ENCODE assay signal across 8 cellular contexts in genomic region chr17:78381601-78382168, GRCh38. TPM values are rescaled to one million over a fixed set of nuclear protein-coding genes. Genes with fewer than 3 reads are reported as not detected.
DNase-seq lines count a peak whose midpoint lies in the region; ATAC-seq lines count a peak whose summit lies in the region.

No MANE protein-coding gene starts in this region.

- H3K27ac Mint-ChIP-seq in activated CD4-positive, alpha-beta memory T cell treated with anti-CD3 and anti-CD28 coated beads for 36 hours, result peak overlapping the region; percentile 99

- POLR2A ChIA-PET in activated CD4-positive, alpha-beta memory T cell treated with anti-CD3 and anti-CD28 coated beads for 36 hours (lab: Charles Lee), result interaction anchor here (0.6 to 2.5 kb wide), 12 partner anchors 8 to 1882 kb away, joined by 3 to 11 read pairs (median 3); no protein-coding TSS in a partner anchor

- intact Hi-C loops in activated CD4-positive, alpha-beta memory T cell treated with anti-CD3 and anti-CD28 coated beads for 36 hours (cut with micrococcal nuclease), result loop anchor here (1.0 to 5.0 kb wide), 2 partner anchors 21 to 426 kb away; partner anchors contain the start of gene SOCS3
- intact Hi-C loops in left ventricle myocardium superior (cut with micrococcal nuclease), result loop anchor here (5.0 kb wide), 1 partner anchor 36 kb away; no protein-coding TSS in a partner anchor

- DNase-seq in activated naive CD4-positive, alpha-beta T cell treated with Interleukin-2 at 50 U/mL for 16 hours, result peak; percentile 70
- DNase-seq in activated naive CD4-positive, alpha-beta T cell (lab: John Stamatoyannopoulos, UW), result no peak
- DNase-seq in activated CD4-positive, alpha-beta memory T cell treated with anti-CD3 and anti-CD28 coated beads for 36 hours, result peak; percentile 80
- no peak for DNase-seq in left ventricle myocardium superior
- DNase-seq in stimulated activated naive CD8-positive, alpha-beta T cell treated with anti-CD3 and anti-CD28 coated beads, Interleukin-15, Interleukin-2, amounts not matched to agents 100 U/mL and 50 U/mL, for 24 hours, result no peak
- no peak for DNase-seq in iPS-NIHi11 (ENCODE audit: low spot score)
- no peak for DNase-seq in DMS79 (lab: John Stamatoyannopoulos, UW)
- DNase-seq in NCI-H2081 treated with DMSO at 0.1 percent for 48 hours (lab: John Stamatoyannopoulos, UW), result no peak

- peaks cover 2% of the 10 kb centered on the region for H3K27me3 Mint-ChIP-seq in activated CD4-positive, alpha-beta memory T cell treated with anti-CD3 and anti-CD28 coated beads for 36 hours

- no peaks in the 10 kb centered on the region for H3K9me3 Mint-ChIP-seq in activated CD4-positive, alpha-beta memory T cell treated with anti-CD3 and anti-CD28 coated beads for 36 hours

- H3K4me1 Mint-ChIP-seq in activated CD4-positive, alpha-beta memory T cell treated with anti-CD3 and anti-CD28 coated beads for 36 hours (ENCODE audit: low read depth), result peaks cover 80% of the 10 kb centered on the region

- peak overlapping the region; percentile 99 for H3K4me3 Mint-ChIP-seq in activated CD4-positive, alpha-beta memory T cell treated with anti-CD3 and anti-CD28 coated beads for 36 hours

- peaks cover 46% of the 10 kb centered on the region for H3K36me3 Mint-ChIP-seq in activated CD4-positive, alpha-beta memory T cell treated with anti-CD3 and anti-CD28 coated beads for 36 hours

- peak; percentile 23 for ATAC-seq in left ventricle myocardium superior
- peak; percentile 13 for ATAC-seq in stimulated activated naive CD8-positive, alpha-beta T cell treated with anti-CD3 and anti-CD28 coated beads, Interleukin-15, Interleukin-2, amounts not matched to agents 100 U/mL and 50 U/mL, for 24 hours

- CTCF ChIA-PET in activated CD4-positive, alpha-beta memory T cell treated with anti-CD3 and anti-CD28 coated beads for 36 hours (lab: Charles Lee), result interaction anchor here (0.9 to 2.9 kb wide), 6 partner anchors 12 to 40 kb away, joined by 3 to 22 read pairs (median 7); partner anchors contain the start of gene SOCS3

RNA-seq across cellular contexts. Expression of gene PGS1, which starts 3.2 kb away (rescaled TPM):
- total RNA-seq in activated CD4-positive, alpha-beta memory T cell treated with anti-CD3 and anti-CD28 coated beads for 36 hours, result 10 to 100 TPM; 75.8 to 78.1 TPM
- total RNA-seq in left ventricle myocardium superior, result 18.3 TPM

RNA-seq across cellular contexts. Expression of gene SOCS3, which starts 21.8 kb away (rescaled TPM):
- total RNA-seq in activated CD4-positive, alpha-beta memory T cell treated with anti-CD3 and anti-CD28 coated beads for 36 hours, result 100 to 1,000 TPM; 162 to 167 TPM
- 11.1 TPM for total RNA-seq in left ventricle myocardium superior

Comparison
In these comparisons a context has a peak if more than half of its experiments do, and no peak if none do; other contexts are left out.
1. DNase-seq: peak in activated naive CD4-positive, alpha-beta T cell treated with Interleukin-2 at 50 U/mL for 16 hours (single experiment) and activated CD4-positive, alpha-beta memory T cell treated with anti-CD3 and anti-CD28 coated beads for 36 hours (single experiment); none in activated naive CD4-positive, alpha-beta T cell (0 of 4), left ventricle myocardium superior (single experiment), stimulated activated naive CD8-positive, alpha-beta T cell treated with anti-CD3 and anti-CD28 coated beads, Interleukin-15, Interleukin-2, amounts not matched to agents 100 U/mL and 50 U/mL, for 24 hours (single experiment), iPS-NIHi11 (single experiment), DMS79 (single experiment) and NCI-H2081 treated with DMSO at 0.1 percent for 48 hours (single experiment).
2. RNA of gene SOCS3, which starts 21.8 kb away (total RNA-seq): 162 to 167 TPM in activated CD4-positive, alpha-beta memory T cell treated with anti-CD3 and anti-CD28 coated beads for 36 hours; 11.1 TPM in left ventricle myocardium superior (single experiment); every median in the first group is over 10 times any median in the second.